ENCODE assay signal across 19 cellular contexts in the genomic region with DNA sequence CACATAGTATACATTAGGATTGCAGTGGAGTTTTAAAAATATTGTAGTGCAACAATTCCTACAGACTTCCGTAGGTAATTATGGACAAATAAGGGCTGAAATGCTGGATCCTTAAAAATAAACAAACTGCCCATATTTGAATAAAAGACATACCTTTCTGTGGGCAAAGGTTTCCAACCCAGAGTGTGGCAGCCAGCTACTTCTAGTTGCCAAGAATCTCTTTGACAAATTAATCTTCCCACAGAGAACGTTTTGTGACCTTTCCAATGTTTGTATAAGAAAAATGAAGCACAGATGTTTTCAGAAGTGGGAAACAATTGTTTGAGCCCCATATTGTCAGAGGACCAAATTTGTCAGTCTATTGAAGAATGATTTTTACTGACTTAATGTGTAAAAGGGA. TPM values are rescaled to one million over a fixed set of nuclear protein-coding genes. Genes with fewer than 3 reads are reported as not detected.
"Had no signal": no experiment of that assay in that cellular context is flagged by ENCODE, and none has a peak within 500 bp of the region (broad histone marks: within the 10 kb centered on the region; RNA-seq: fewer than 3 reads in every experiment).

No MANE protein-coding gene starts in this region.

- ATAC-seq: activated CD4-positive, CD25-positive, alpha-beta regulatory T cell treated with anti-CD3 and anti-CD28 coated beads, Interleukin-2, amount 50 U/mL, for 24 hours; activated CD8-positive, alpha-beta T cell treated with anti-CD3 and anti-CD28 coated beads for 36 hours; PC-3 had no signal

- FAIRE-seq: RCC 7860 had no signal

- DNase-seq: activated CD4-positive, alpha-beta T cell treated with anti-CD3 and anti-CD28 coated beads for 4 hours; activated CD8-positive, alpha-beta memory T cell treated with anti-CD3 and anti-CD28 coated beads, Interleukin-2, amount 50 U/mL, for 4 hours; activated CD8-positive, alpha-beta T cell treated with anti-CD3 and anti-CD28 coated beads for 36 hours; activated naive CD4-positive, alpha-beta T cell treated with anti-CD3 and anti-CD28 coated beads, Interleukin-2, amount 50 U/mL, for 16 hours; activated naive CD8-positive, alpha-beta T cell treated with anti-CD3 and anti-CD28 coated beads, Interleukin-2, amount 10 ng/mL, durations not matched to agents 7 days and 5 days; aorta; Kasumi-1; KBM-7; NCI-H1092; NCI-H1417; NCI-H1930; NCI-H2171; NCI-H510A; NCI-H526 treated with DMSO at 0.1 percent for 48 hours; PC-3; SHP77 treated with DMSO at 0.1 percent for 48 hours had no signal

RNA-seq across cellular contexts. Expression of gene GRPR, which starts 21.1 kb away (rescaled TPM):
- total RNA-seq: activated CD8-positive, alpha-beta T cell treated with anti-CD3 and anti-CD28 coated beads for 36 hours; activated naive CD8-positive, alpha-beta T cell treated with anti-CD3 and anti-CD28 coated beads, Interleukin-2, amount 10 ng/mL, durations not matched to agents 7 days and 5 days had no signal
- polyA plus RNA-seq: aorta had no signal

RNA-seq across cellular contexts. Expression of gene MAGEB17, which starts 22.9 kb away (rescaled TPM):
- total RNA-seq: activated CD8-positive, alpha-beta T cell treated with anti-CD3 and anti-CD28 coated beads for 36 hours; activated naive CD8-positive, alpha-beta T cell treated with anti-CD3 and anti-CD28 coated beads, Interleukin-2, amount 10 ng/mL, durations not matched to agents 7 days and 5 days; aorta; SK-MEL-5 had no signal
- polyA plus RNA-seq: aorta had no signal
